25 cellular contexts compared by ENCODE assay signal in the genomic region with DNA sequence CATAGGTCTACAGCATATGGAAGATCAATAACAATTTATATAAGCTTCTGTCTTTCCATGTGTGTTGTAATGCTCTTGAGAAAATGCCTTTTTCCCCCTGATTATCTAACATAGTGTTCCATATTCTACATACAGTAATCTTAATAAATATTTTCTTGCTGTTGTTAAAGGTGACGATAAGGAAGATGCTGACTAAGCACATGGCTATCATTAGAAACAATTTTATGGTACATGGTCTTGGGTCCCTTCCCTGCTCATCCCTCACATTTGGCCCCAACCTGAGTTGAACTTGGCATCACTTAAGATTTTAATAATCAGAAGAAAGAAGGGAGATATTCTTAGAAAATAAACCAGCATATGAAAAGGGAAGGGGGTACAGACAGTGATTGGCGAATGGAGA.
"Had no signal": no experiment of that assay in that cellular context is flagged by ENCODE, and none has a peak within 500 bp of the region (broad histone marks: within the 10 kb centered on the region; RNA-seq: fewer than 3 reads in every experiment).

No MANE protein-coding gene starts in this region.

- DNase-seq: dorsolateral prefrontal cortex; effector CD4-positive, alpha-beta T cell; effector memory CD4-positive, alpha-beta T cell; erythroblast; esophagus squamous epithelium; foreskin fibroblast; foreskin melanocyte; gastrocnemius medialis; glutamatergic neuron; head of caudate nucleus; heart right ventricle; hippocampal formation; left cardiac atrium; left lung; left ventricle myocardium superior; lower lobe of right lung; mesenchymal stem cell; naive thymus-derived CD4-positive, alpha-beta T cell had no signal

- H3K9me3 ChIP-seq: esophagus squamous epithelium, gastrocnemius medialis, heart right ventricle, lower lobe of right lung had no signal

- H3K27ac ChIP-seq: coronary artery, dorsolateral prefrontal cortex, epithelial cell of prostate, esophagus squamous epithelium, gastrocnemius medialis, heart right ventricle, left lung, lower lobe of right lung had no signal

- H3K36me3 ChIP-seq: esophagus squamous epithelium, gastrocnemius medialis, heart right ventricle, left lung, lower lobe of right lung had no signal

- H3K4me1 ChIP-seq: esophagus squamous epithelium, gastrocnemius medialis, heart right ventricle, left lung, lower lobe of right lung had no signal

- H3K36me3 Mint-ChIP-seq: mesothelial cell of epicardium; naive thymus-derived CD4-positive, alpha-beta T cell had no signal

- H3K27me3 Mint-ChIP-seq: naive thymus-derived CD4-positive, alpha-beta T cell had no signal

- H3K27ac Mint-ChIP-seq: mesothelial cell of epicardium; naive thymus-derived CD4-positive, alpha-beta T cell had no signal

- ATAC-seq: esophagus mucosa; gastrocnemius medialis; heart right ventricle; left cardiac atrium; left ventricle myocardium superior; lower lobe of right lung; naive thymus-derived CD4-positive, alpha-beta T cell had no signal

- H3K4me3 ChIP-seq: coronary artery, dorsolateral prefrontal cortex, esophagus squamous epithelium, gastrocnemius medialis, heart right ventricle, left lung, lower lobe of right lung had no signal

- H3K9me3 Mint-ChIP-seq: mesothelial cell of epicardium had no signal

- H3K4me1 Mint-ChIP-seq: mesothelial cell of epicardium; naive thymus-derived CD4-positive, alpha-beta T cell had no signal

- FAIRE-seq: colon, islet of Langerhans, keratinocyte had no signal

- H3K27me3 ChIP-seq: dorsolateral prefrontal cortex, esophagus squamous epithelium, gastrocnemius medialis, heart right ventricle, left lung had no signal

- H3K4me3 Mint-ChIP-seq: mesothelial cell of epicardium; naive thymus-derived CD4-positive, alpha-beta T cell had no signal
